In the genomic region with DNA sequence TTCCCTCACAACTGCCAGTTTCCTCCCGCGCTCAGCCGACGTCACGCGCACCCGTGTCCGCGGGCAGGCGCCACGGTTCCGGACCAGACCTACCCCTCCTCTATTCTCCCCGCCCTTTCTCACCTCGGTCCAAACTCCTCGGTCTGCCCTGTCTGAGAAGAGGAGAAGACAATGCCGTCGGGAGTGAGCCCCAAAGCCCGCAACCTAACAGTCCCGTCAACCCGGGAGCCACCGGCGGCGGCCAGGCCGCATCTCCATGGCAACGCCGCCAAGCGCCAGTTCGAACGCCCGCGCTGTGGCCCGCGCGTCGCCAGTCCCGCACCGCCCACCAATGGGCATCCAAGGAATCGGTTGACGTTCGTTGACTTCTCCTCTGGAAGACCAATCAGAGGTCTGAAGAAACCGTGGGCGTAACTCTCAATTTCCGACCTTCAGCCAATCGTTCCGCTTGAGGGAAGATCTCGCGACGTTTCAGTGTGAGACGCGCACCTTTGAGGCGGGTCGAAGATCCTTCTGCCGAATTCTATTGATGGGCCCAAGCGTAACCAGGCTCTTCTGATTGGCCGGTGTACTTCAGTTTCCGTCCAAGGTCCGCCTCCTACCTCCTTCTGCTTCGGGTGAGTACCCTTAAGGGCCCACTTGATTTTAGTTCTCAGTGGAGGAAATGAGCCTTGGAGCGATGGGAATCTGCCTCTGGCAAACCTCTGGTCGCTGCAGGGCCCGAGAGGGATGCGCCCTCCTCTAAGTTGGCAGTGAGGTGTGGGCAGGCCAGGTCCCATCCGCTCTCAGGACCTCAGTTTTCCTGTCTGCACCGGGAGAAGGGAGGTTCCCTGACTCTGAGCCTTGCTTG, we compare ENCODE assay signal across 8 cellular contexts. TPM values are rescaled to one million over a fixed set of nuclear protein-coding genes. Genes with fewer than 3 reads are reported as not detected.
DNase-seq lines count a peak whose midpoint lies in the region; ATAC-seq and TF ChIP-seq lines count a peak whose summit lies in the region.

A gene with protein sequence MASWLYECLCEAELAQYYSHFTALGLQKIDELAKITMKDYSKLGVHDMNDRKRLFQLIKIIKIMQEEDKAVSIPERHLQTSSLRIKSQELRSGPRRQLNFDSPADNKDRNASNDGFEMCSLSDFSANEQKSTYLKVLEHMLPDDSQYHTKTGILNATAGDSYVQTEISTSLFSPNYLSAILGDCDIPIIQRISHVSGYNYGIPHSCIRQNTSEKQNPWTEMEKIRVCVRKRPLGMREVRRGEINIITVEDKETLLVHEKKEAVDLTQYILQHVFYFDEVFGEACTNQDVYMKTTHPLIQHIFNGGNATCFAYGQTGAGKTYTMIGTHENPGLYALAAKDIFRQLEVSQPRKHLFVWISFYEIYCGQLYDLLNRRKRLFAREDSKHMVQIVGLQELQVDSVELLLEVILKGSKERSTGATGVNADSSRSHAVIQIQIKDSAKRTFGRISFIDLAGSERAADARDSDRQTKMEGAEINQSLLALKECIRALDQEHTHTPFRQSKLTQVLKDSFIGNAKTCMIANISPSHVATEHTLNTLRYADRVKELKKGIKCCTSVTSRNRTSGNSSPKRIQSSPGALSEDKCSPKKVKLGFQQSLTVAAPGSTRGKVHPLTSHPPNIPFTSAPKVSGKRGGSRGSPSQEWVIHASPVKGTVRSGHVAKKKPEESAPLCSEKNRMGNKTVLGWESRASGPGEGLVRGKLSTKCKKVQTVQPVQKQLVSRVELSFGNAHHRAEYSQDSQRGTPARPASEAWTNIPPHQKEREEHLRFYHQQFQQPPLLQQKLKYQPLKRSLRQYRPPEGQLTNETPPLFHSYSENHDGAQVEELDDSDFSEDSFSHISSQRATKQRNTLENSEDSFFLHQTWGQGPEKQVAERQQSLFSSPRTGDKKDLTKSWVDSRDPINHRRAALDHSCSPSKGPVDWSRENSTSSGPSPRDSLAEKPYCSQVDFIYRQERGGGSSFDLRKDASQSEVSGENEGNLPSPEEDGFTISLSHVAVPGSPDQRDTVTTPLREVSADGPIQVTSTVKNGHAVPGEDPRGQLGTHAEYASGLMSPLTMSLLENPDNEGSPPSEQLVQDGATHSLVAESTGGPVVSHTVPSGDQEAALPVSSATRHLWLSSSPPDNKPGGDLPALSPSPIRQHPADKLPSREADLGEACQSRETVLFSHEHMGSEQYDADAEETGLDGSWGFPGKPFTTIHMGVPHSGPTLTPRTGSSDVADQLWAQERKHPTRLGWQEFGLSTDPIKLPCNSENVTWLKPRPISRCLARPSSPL (N-terminal part only) (minus strand): TSS at position 286 of the 850 bp plus-strand sequence. CDS start 17,922 bp downstream, outside the sequence.
TSS of gene NUDT2 (plus strand) at position 587 of the 850 bp plus-strand sequence. CDS start 9,471 bp downstream, outside the sequence.

- peak within 1 kb of the TSS; percentile 91 for H3K27ac ChIP-seq in osteoblast (ENCODE audit: low read depth, low read length)
- H3K27ac ChIP-seq in thoracic aorta, result peak within 1 kb of the TSS; percentile 92 to 94

- H3K4me3 Mint-ChIP-seq in activated naive CD8-positive, alpha-beta T cell treated with anti-CD3 and anti-CD28 coated beads, Interleukin-2, amount 10 ng/mL, durations not matched to agents 7 days and 5 days, result peak within 1 kb of the TSS; percentile 97

- POLR2A ChIA-PET in activated naive CD8-positive, alpha-beta T cell treated with anti-CD3 and anti-CD28 coated beads, Interleukin-2, amount 10 ng/mL, durations not matched to agents 7 days and 5 days (lab: Charles Lee), result interaction anchor here (0.6 kb wide), 1 partner anchor 164 kb away, joined by 3 read pairs; no protein-coding TSS in a partner anchor

- ATAC-seq in HG02678 (IDR thresholded peaks at IDR 0.05; ENCODE audit: unreplicated experiment) (peak; percentile 94), thoracic aorta (ENCODE audit: insufficient number of reproducible peaks, low FRiP score, low read depth) (peak; percentile 99)
- peak; percentile 94 for ATAC-seq in activated naive CD8-positive, alpha-beta T cell treated with anti-CD3 and anti-CD28 coated beads, Interleukin-2, amount 10 ng/mL, durations not matched to agents 7 days and 5 days (ENCODE audit: low read depth)

- H3K36me3 Mint-ChIP-seq in activated naive CD8-positive, alpha-beta T cell treated with anti-CD3 and anti-CD28 coated beads, Interleukin-2, amount 10 ng/mL, durations not matched to agents 7 days and 5 days, result no peaks in the 10 kb centered on the region

- H3K4me1 Mint-ChIP-seq in activated naive CD8-positive, alpha-beta T cell treated with anti-CD3 and anti-CD28 coated beads, Interleukin-2, amount 10 ng/mL, durations not matched to agents 7 days and 5 days, result peaks cover 25% of the 10 kb centered on the region

- no peak for TF ChIP-seq CTCF in GM12864 (IDR thresholded peaks at IDR 0.05; ENCODE audit: low read depth, low read length, missing control alignments)
- no peak for TF ChIP-seq CTCF in osteoblast (IDR thresholded peaks at IDR 0.05; ENCODE audit: extremely low read depth, low read depth, low read length)
- no peak for TF ChIP-seq CTCF in thoracic aorta (IDR thresholded peaks at IDR 0.05)

- peak; percentile 100 for DNase-seq in GM12864 (ENCODE audit: low read depth)
- DNase-seq in NCI-H1105 treated with DMSO at 0.1 percent for 48 hours (lab: John Stamatoyannopoulos, UW), result peak; percentile 100
- peak; percentile 100 for DNase-seq in SKM-1 treated with dmso at 0.1 percent for 144 hours (lab: John Stamatoyannopoulos, UW; ENCODE audit: unreplicated experiment)
- DNase-seq in activated naive CD8-positive, alpha-beta T cell treated with anti-CD3 and anti-CD28 coated beads, Interleukin-2, amount 10 ng/mL, durations not matched to agents 7 days and 5 days, result peak; percentile 95
- peak; percentile 95 to 99 (median 98) for DNase-seq in head of caudate nucleus
- peak; percentile 94 for DNase-seq in osteoblast (ENCODE audit: insufficient read length, low spot score, missing footprints)
- DNase-seq in thoracic aorta (ENCODE audit: low spot score), result peak; percentile 97

- H3K36me3 ChIP-seq in osteoblast (ENCODE audit: insufficient read depth, low read length), result no peaks in the 10 kb centered on the region
- no peaks in the 10 kb centered on the region for H3K36me3 ChIP-seq in thoracic aorta

- H3K4me3 ChIP-seq in GM12864 (ENCODE audit: low read depth, low read length) (peak within 1 kb of the TSS; percentile 84), osteoblast (ENCODE audit: insufficient read depth, low read length) (peak within 1 kb of the TSS; percentile 91), thoracic aorta (peak within 1 kb of the TSS; percentile 96)

- peaks cover 15% of the 10 kb centered on the region for H4K20me1 ChIP-seq in osteoblast (ENCODE audit: insufficient read depth, low read length)

- H3K79me2 ChIP-seq in osteoblast (ENCODE audit: insufficient read depth, low read length), result peaks cover 51% of the 10 kb centered on the region

- peak within 1 kb of the TSS; percentile 97 for H2AFZ ChIP-seq in osteoblast (ENCODE audit: low read length)

- no peaks in the 10 kb centered on the region for H3K27me3 ChIP-seq in osteoblast (ENCODE audit: insufficient read depth, low read length)
- no peaks in the 10 kb centered on the region for H3K27me3 ChIP-seq in thoracic aorta (replicated peaks; ENCODE audit: insufficient read depth)

- H3K27ac Mint-ChIP-seq in activated naive CD8-positive, alpha-beta T cell treated with anti-CD3 and anti-CD28 coated beads, Interleukin-2, amount 10 ng/mL, durations not matched to agents 7 days and 5 days, result peak within 1 kb of the TSS; percentile 98

- H3K4me1 ChIP-seq in osteoblast (ENCODE audit: insufficient read depth, low read length), result peaks cover 21% of the 10 kb centered on the region
- peaks cover 7 to 19% of the 10 kb centered on the region in 2 donors for H3K4me1 ChIP-seq in thoracic aorta (ENCODE audit: control insufficient read depth in 1 of 2, low read depth in 2 of 2)

- H3K27me3 Mint-ChIP-seq in activated naive CD8-positive, alpha-beta T cell treated with anti-CD3 and anti-CD28 coated beads, Interleukin-2, amount 10 ng/mL, durations not matched to agents 7 days and 5 days, result no peaks in the 10 kb centered on the region

- intact Hi-C loops in head of caudate nucleus (cut with DNase I), result no loop called here

- H3K9me3 Mint-ChIP-seq in activated naive CD8-positive, alpha-beta T cell treated with anti-CD3 and anti-CD28 coated beads, Interleukin-2, amount 10 ng/mL, durations not matched to agents 7 days and 5 days, result no peaks in the 10 kb centered on the region

- peak within 1 kb of the TSS; percentile 94 for H3K4me2 ChIP-seq in osteoblast (ENCODE audit: insufficient read depth, low read length)

- H3K9me3 ChIP-seq in osteoblast (ENCODE audit: low read depth, low read length) (no peaks in the 10 kb centered on the region), thoracic aorta (no peaks in the 10 kb centered on the region)

RNA-seq across cellular contexts. Expression of the first gene that starts in this region (rescaled TPM):
- total RNA-seq in activated naive CD8-positive, alpha-beta T cell treated with anti-CD3 and anti-CD28 coated beads, Interleukin-2, amount 10 ng/mL, durations not matched to agents 7 days and 5 days, result 1 to 10 TPM; 6.6 to 7.5 TPM
- total RNA-seq in osteoblast (1.8 TPM in 2 replicates), thoracic aorta (1 to 10 TPM in 1 of 2 donors, under 1 TPM in 1; 0.56 to 1.1 TPM)

RNA-seq across cellular contexts. Expression of gene NUDT2, which starts in this region (rescaled TPM):
- total RNA-seq in activated naive CD8-positive, alpha-beta T cell treated with anti-CD3 and anti-CD28 coated beads, Interleukin-2, amount 10 ng/mL, durations not matched to agents 7 days and 5 days, result 10 to 100 TPM; 22.8 to 26.3 TPM
- total RNA-seq in osteoblast (15.2 and 18.3 TPM in 2 replicates), thoracic aorta (10 to 100 TPM in 1 of 2 donors, 1 to 10 TPM in 1; 3.4 to 20.8 TPM)

Comparison
In these comparisons a context has a peak if more than half of its experiments do, and no peak if none do; other contexts are left out.
1. Peak in every context shown above with its lines: DNase-seq, ATAC-seq, H3K4me3 ChIP-seq and H3K27ac ChIP-seq.